ENCODE assay signal across 1 cellular context in the genomic region with DNA sequence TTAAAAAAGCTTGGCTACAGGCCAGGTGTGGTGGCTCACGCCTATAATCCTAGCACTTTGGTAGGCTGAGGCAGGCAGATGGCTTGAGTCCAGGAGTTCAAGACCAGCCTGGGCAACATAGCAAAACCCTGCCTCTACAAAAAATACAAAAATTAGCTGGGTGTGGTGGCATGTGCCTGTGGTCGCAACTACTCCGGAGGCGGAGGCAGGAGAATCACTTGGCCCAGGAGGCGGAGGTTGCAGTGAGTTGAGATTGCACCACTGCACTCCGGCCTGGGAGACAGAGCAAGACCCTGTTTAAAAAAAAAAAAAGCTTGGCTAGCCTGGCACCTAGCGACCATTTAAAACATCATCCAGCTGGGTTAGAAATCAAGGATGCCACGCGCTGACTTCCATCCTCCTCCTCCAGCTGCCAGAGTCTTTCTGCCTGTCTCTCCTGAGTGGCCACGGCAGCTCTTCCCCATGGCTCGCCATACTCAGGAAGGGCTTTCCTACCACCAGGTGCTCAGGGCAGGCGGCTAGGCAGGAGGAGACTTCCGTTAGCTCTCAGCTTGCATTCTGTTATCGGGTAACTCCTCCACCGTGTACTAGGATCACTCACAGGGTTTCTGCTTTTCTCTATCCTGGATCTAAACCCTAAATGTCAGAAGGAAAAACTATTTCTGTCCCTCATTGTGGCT.
TF ChIP-seq lines count a peak whose summit lies in the region.

No MANE protein-coding gene starts in this region.

TF ChIP-seq in K562, 482 proteins besides CTCF, POLR2A, EP300 and RAD21:
- TF ChIP-seq ZNF780A (CRISPR knock-in tag; IDR thresholded peaks at IDR 0.05) (no peak), NFIC (IDR thresholded peaks at IDR 0.05) (peak; percentile 55)
